Comparison of ENCODE assay signal across 8 cellular contexts in genomic region chr1:42923367-42924248, GRCh38. TPM values are rescaled to one million over a fixed set of nuclear protein-coding genes. Genes with fewer than 3 reads are reported as not detected.
DNase-seq lines count a peak whose midpoint lies in the region; ATAC-seq and TF ChIP-seq lines count a peak whose summit lies in the region.

No MANE protein-coding gene starts in this region.

- POLR2A ChIA-PET in Panc1 (lab: Charles Lee), result interaction anchor here (0.6 to 2.2 kb wide), 3 partner anchors 76 to 150 kb away, joined by 3 to 12 read pairs (median 6); no protein-coding TSS in a partner anchor

- H3K9me3 ChIP-seq in Panc1 (ENCODE audit: control insufficient read depth, insufficient read depth, low read depth, low read length), result no peaks in the 10 kb centered on the region
- H3K9me3 ChIP-seq in endodermal cell (ENCODE audit: control insufficient read depth, low read length), result no peaks in the 10 kb centered on the region

- H3K27me3 ChIP-seq in Panc1 (ENCODE audit: control insufficient read depth, insufficient read depth, low read length) (no peaks in the 10 kb centered on the region), endodermal cell (ENCODE audit: control insufficient read depth, insufficient read depth, low read length, poor library complexity, severe bottlenecking) (no peaks in the 10 kb centered on the region)

- peaks cover 12% of the 10 kb centered on the region for H3K4me1 ChIP-seq in Panc1 (ENCODE audit: control insufficient read depth, insufficient read depth, low read length)
- peaks cover 3% of the 10 kb centered on the region for H3K4me1 ChIP-seq in endodermal cell (ENCODE audit: control insufficient read depth, insufficient read depth, low read length)

- 13 to 19% methylated on average over 15 to 23 of the region's 23 CpGs for WGBS in endodermal cell (ENCODE audit: insufficient coverage in 1 of 2, insufficient read length in 1 of 2), 2 experiments

- no peaks in the 10 kb centered on the region for H3K27me3 Mint-ChIP-seq in endodermal cell (ENCODE audit: insufficient read depth)
- peaks cover 12% of the 10 kb centered on the region for H3K27me3 Mint-ChIP-seq in neural crest cell (ENCODE audit: low read depth)

- H3K27ac ChIP-seq in Panc1 (ENCODE audit: low read length) (peak overlapping the region; percentile 88), endodermal cell (ENCODE audit: low read depth, low read length) (peak overlapping the region; percentile 67)

- intact Hi-C loops in Panc1 (cut with micrococcal nuclease; ENCODE audit: unreplicated experiment), result no loop called here

- ATAC-seq in Panc1, result no peak
- ATAC-seq in HG03520 (IDR thresholded peaks at IDR 0.05; ENCODE audit: unreplicated experiment), result no peak
- no peak for ATAC-seq in HG03439 (IDR thresholded peaks at IDR 0.05; ENCODE audit: unreplicated experiment)
- no peak for ATAC-seq in GM18511 (IDR thresholded peaks at IDR 0.05; ENCODE audit: unreplicated experiment)

- no peak overlapping the region for H3K9ac ChIP-seq in endodermal cell (ENCODE audit: extremely low read depth, low read length, poor library complexity, severe bottlenecking)

- peaks cover 15% of the 10 kb centered on the region for H3K4me1 Mint-ChIP-seq in endodermal cell
- peaks cover 50% of the 10 kb centered on the region for H3K4me1 Mint-ChIP-seq in neural crest cell

- peak overlapping the region; percentile 62 to 78 for H3K4me3 ChIP-seq in Panc1 (ENCODE audit: low read depth in 2 of 2, low read length in 2 of 2)
- peak overlapping the region; percentile 88 for H3K4me3 ChIP-seq in endodermal cell (ENCODE audit: low read length)

- H3K27ac Mint-ChIP-seq in endodermal cell (peak overlapping the region; percentile 94), neural crest cell (ENCODE audit: unreplicated experiment) (peak overlapping the region; percentile 96)

- peak overlapping the region; percentile 77 for H3K4me3 Mint-ChIP-seq in endodermal cell
- peak overlapping the region; percentile 85 for H3K4me3 Mint-ChIP-seq in neural crest cell

- no peak for TF ChIP-seq CTCF in Panc1 (IDR thresholded peaks at IDR 0.05)
- no peak for TF ChIP-seq CTCF in endodermal cell (conservative IDR thresholded peaks at IDR 0.05)
- no peak for TF ChIP-seq CTCF in neural crest cell (conservative IDR thresholded peaks at IDR 0.05)

- in situ Hi-C loops in Panc1 (cut with HindIII; ENCODE audit: low pct_unique_long_range_greater_than_20kb, low sequenced_read_pairs), result no loop called here

- DNase-seq in GM03348 (ENCODE audit: low spot score), result peak; percentile 46
- DNase-seq in Panc1 (ENCODE audit: low read depth, low spot score), result no peak
- no peak for DNase-seq in endodermal cell
- DNase-seq in neural crest cell (ENCODE audit: low read depth, low spot score), result no peak
- no peak for DNase-seq in NCI-H1105 treated with DMSO at 0.1 percent for 48 hours (lab: John Stamatoyannopoulos, UW)

- H3K36me3 Mint-ChIP-seq in endodermal cell (ENCODE audit: low read depth) (peaks cover 25% of the 10 kb centered on the region), neural crest cell (ENCODE audit: low read depth) (peaks cover 12% of the 10 kb centered on the region)

- CTCF ChIA-PET in Panc1 (lab: Charles Lee), result interaction anchor here (0.8 to 3.5 kb wide), 4 partner anchors 11 to 150 kb away, joined by 4 to 25 read pairs (median 8); no protein-coding TSS in a partner anchor

- BruUV-seq in Panc1 (replicated peaks; lab: Mats Ljungman, UMichigan), result no TSS peak

- H3K36me3 ChIP-seq in Panc1 (ENCODE audit: control insufficient read depth, insufficient read depth, low read length) (no peaks in the 10 kb centered on the region), endodermal cell (ENCODE audit: control insufficient read depth, insufficient read depth, low read length) (peaks cover 25% of the 10 kb centered on the region)

- H3K9me3 Mint-ChIP-seq in endodermal cell, result no peaks in the 10 kb centered on the region
- H3K9me3 Mint-ChIP-seq in neural crest cell, result no peaks in the 10 kb centered on the region

RNA-seq across cellular contexts. Expression of gene SLC2A1, which starts 35.1 kb away (rescaled TPM):
- total RNA-seq in Panc1 (2021; ENCODE audit: unreplicated experiment) (32.9 TPM), endodermal cell (10 to 100 TPM; 42.5 to 69.7 TPM), neural crest cell (254 and 265 TPM in 2 replicates)
- polyA plus RNA-seq in Panc1 (2012; ENCODE audit: insufficient read length), result 71.4 TPM
- polyA plus RNA-seq in endodermal cell (2013, experiment 1 of 2), result 172 TPM
- 136 TPM for polyA plus RNA-seq in endodermal cell (2013, experiment 2 of 2)
